15 cellular contexts compared by ENCODE assay signal in genomic region chr3:9136746-9137434, GRCh38.
DNase-seq lines count a peak whose midpoint lies in the region; ATAC-seq and TF ChIP-seq lines count a peak whose summit lies in the region.
"Had no signal": no experiment of that assay in that cellular context is flagged by ENCODE, and none has a peak within 500 bp of the region (broad histone marks: within the 10 kb centered on the region; RNA-seq: fewer than 3 reads in every experiment).

No MANE protein-coding gene starts in this region.

- H3K4me3 ChIP-seq in H7 (ENCODE audit: insufficient read depth, low read depth, low read length) (peak overlapping the region; percentile 40; the same call in 1 of the 2 replicates), ascending aorta (peak overlapping the region; percentile 53 to 63), iPS-18a (ENCODE audit: low read length) (peak overlapping the region; percentile 34), rectal smooth muscle tissue (ENCODE audit: low read length) (peak overlapping the region; percentile 3), upper lobe of right lung (no peak overlapping the region)
- H3K4me3 ChIP-seq: SJSA1 had no signal

- intact Hi-C loops in ascending aorta (cut with DNase I) (no loop called here), upper lobe of right lung (cut with DNase I) (no loop called here)

- H3K27ac ChIP-seq in ascending aorta, result no peak overlapping the region
- H3K27ac ChIP-seq in iPS-18a (ENCODE audit: low read length), result no peak overlapping the region
- H3K27ac ChIP-seq in rectal smooth muscle tissue (ENCODE audit: low read depth, low read length), result no peak overlapping the region
- no peak overlapping the region for H3K27ac ChIP-seq in upper lobe of right lung
- H3K27ac ChIP-seq: SJSA1 had no signal

- H3K4me1 ChIP-seq in ascending aorta (peaks cover 0 to 2% of the 10 kb centered on the region in 2 donors), iPS-18a (ENCODE audit: control insufficient read depth, low read depth, low read length) (peaks cover 10% of the 10 kb centered on the region), rectal smooth muscle tissue (ENCODE audit: control insufficient read depth, insufficient read depth, low read length) (no peaks in the 10 kb centered on the region), upper lobe of right lung (peaks cover 4% of the 10 kb centered on the region)
- H3K4me1 ChIP-seq: SJSA1 had no signal

- ATAC-seq in upper lobe of right lung (no peak), HG03159 (IDR thresholded peaks at IDR 0.05; ENCODE audit: unreplicated experiment) (no peak)
- ATAC-seq: PC-3 had no signal

- no peaks in the 10 kb centered on the region for H3K36me3 ChIP-seq in H7 (replicated peaks; ENCODE audit: control insufficient read depth, insufficient read depth, low read length)
- H3K36me3 ChIP-seq in ascending aorta, result no peaks in the 10 kb centered on the region
- H3K36me3 ChIP-seq in iPS-18a (ENCODE audit: control insufficient read depth, low read depth, low read length), result no peaks in the 10 kb centered on the region
- H3K36me3 ChIP-seq in rectal smooth muscle tissue (ENCODE audit: control insufficient read depth, insufficient read depth, low read length), result no peaks in the 10 kb centered on the region
- H3K36me3 ChIP-seq in upper lobe of right lung, result no peaks in the 10 kb centered on the region
- H3K36me3 ChIP-seq: SJSA1 had no signal

- no peak overlapping the region for H3K9ac ChIP-seq in iPS-18a (ENCODE audit: low read length)
- no peak overlapping the region for H3K9ac ChIP-seq in rectal smooth muscle tissue (ENCODE audit: low read length)

- DNase-seq in H7, result no peak
- no peak for DNase-seq in ascending aorta (ENCODE audit: low spot score in 2 of 2)
- no peak for DNase-seq in NCI-H345 treated with DMSO at 0.1 percent for 48 hours (lab: John Stamatoyannopoulos, UW; ENCODE audit: unreplicated experiment)
- DNase-seq in upper lobe of right lung, result no peak
- DNase-seq in activated CD4-positive, alpha-beta T cell treated with anti-CD3 and anti-CD28 coated beads for 48 hours, result no peak
- DNase-seq: Caco-2; central memory CD4-positive, alpha-beta T cell; NCI-H1417; NCI-H2171; NCI-H774; PC-3 had no signal

- peaks cover 12% of the 10 kb centered on the region for H3K27me3 ChIP-seq in H7 (ENCODE audit: control insufficient read depth, insufficient read depth, low read length)
- H3K27me3 ChIP-seq in ascending aorta, result no peaks in the 10 kb centered on the region
- H3K27me3 ChIP-seq in iPS-18a (ENCODE audit: control insufficient read depth, insufficient read depth, low read length), result peaks cover 21% of the 10 kb centered on the region
- H3K27me3 ChIP-seq in rectal smooth muscle tissue (ENCODE audit: control insufficient read depth, insufficient read depth, low read length), result peaks cover 4% of the 10 kb centered on the region
- H3K27me3 ChIP-seq in upper lobe of right lung, result peaks cover 7% of the 10 kb centered on the region

- TF ChIP-seq CTCF in ascending aorta (IDR thresholded peaks at IDR 0.05) (no peak), upper lobe of right lung (IDR thresholded peaks at IDR 0.05) (no peak)

- H3K9me3 ChIP-seq in ascending aorta, result no peaks in the 10 kb centered on the region
- H3K9me3 ChIP-seq in iPS-18a (ENCODE audit: control insufficient read depth, low read depth, low read length), result no peaks in the 10 kb centered on the region
- no peaks in the 10 kb centered on the region for H3K9me3 ChIP-seq in upper lobe of right lung
- H3K9me3 ChIP-seq: SJSA1 had no signal
